In the genomic region with DNA sequence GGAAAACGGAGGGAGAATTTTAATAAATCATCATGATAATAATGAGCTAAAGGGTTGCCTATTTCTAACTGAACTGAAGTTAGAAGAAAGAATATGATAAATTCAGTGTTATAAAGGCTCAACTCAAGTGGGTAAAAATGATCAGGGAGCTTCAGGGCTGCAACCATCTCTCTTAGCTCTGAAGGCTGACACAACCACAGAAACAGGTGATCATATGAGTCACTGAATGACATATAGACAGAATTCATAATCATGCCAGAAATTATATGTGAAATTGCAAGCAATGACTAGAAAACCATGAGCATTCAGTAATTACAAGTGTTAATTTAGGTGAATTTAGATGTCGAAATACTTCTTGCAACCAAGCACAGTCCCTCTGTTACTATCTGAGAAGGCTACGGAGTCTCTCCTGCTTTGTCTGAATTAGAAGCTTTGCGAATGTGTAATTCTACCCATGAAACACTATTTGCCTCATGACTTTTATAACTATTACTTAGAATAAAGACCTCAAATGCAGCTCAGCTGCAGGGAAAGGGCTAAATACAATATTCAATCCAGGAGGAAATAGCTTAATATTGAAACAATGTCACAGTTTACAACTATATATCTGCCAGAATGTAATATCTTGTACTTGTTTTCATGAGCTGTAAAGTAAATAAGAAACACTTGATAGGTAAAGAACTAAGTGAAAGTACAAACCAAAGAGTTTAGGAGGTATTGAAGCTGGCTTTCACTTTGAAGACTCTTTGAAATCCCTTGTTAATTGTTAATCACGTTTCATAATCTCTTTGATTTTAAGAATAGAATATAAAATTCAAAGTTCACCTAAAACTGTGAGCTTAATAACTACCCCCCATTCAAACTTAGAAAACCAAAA, we compare ENCODE assay signal across 15 cellular contexts.
"Had no signal": no experiment of that assay in that cellular context is flagged by ENCODE, and none has a peak within 500 bp of the region (broad histone marks: within the 10 kb centered on the region; RNA-seq: fewer than 3 reads in every experiment).

No MANE protein-coding gene starts in this region.

- ATAC-seq: activated T-cell treated with anti-CD3 and anti-CD28 coated beads, Interleukin-2, amount 50 U/mL, for 4 hours; left cardiac atrium; lower lobe of right lung; natural killer cell treated with Interleukin-12 subunit alpha and Interleukin-12 subunit beta and Interleukin-15 and Interleukin-18, amount 100 ng/mL, for 72 hours; stimulated activated naive B cell treated with anti-CD40 and anti-IgM and Interleukin-4, amounts not matched to agents 10 μg/mL and 1 μg/mL and 100 μg/mL, for 72 hours; upper lobe of right lung had no signal

- H3K27me3 ChIP-seq: ascending aorta, esophagus squamous epithelium, upper lobe of right lung had no signal

- H3K9me3 ChIP-seq: ascending aorta, esophagus squamous epithelium, lower lobe of right lung, thoracic aorta, upper lobe of right lung had no signal

- DNase-seq: activated CD4-positive, alpha-beta T cell treated with anti-CD3 and anti-CD28 coated beads, Interleukin-2, amount 10 ng/mL, durations not matched to agents 24 days and 14 days; activated CD8-positive, alpha-beta memory T cell treated with anti-CD3 and anti-CD28 coated beads, Interleukin-2, amount 50 U/mL, for 4 hours; activated naive CD4-positive, alpha-beta T cell treated with anti-CD3 and anti-CD28 coated beads, Interleukin-2, amount 50 U/mL, for 16 hours; activated T-cell treated with anti-CD3 and anti-CD28 coated beads, Interleukin-2, amount 50 U/mL, for 4 hours; cerebellar nuclear complex; effector CD8-positive, alpha-beta T cell; esophagus squamous epithelium; left cardiac atrium; lower lobe of right lung; stimulated activated naive B cell treated with anti-CD40 and anti-IgM and Interleukin-4, amounts not matched to agents 10 μg/mL and 1 μg/mL and 100 μg/mL, for 72 hours; upper lobe of right lung had no signal

- H3K4me3 ChIP-seq: ascending aorta, esophagus squamous epithelium, lower lobe of right lung, thoracic aorta, upper lobe of right lung had no signal

- H3K27ac ChIP-seq: ascending aorta, esophagus squamous epithelium, lower lobe of right lung, parathyroid adenoma, thoracic aorta, upper lobe of right lung had no signal

- H3K4me1 ChIP-seq: ascending aorta, esophagus squamous epithelium, lower lobe of right lung, parathyroid adenoma, upper lobe of right lung had no signal

- H3K36me3 ChIP-seq: ascending aorta, esophagus squamous epithelium, lower lobe of right lung, thoracic aorta, upper lobe of right lung had no signal
